ENCODE assay signal across 18 cellular contexts in genomic region chr10:89078729-89079672, GRCh38.
A peak's percentile ranks its signal among the peaks of the same experiment; 100 is the strongest.
DNase-seq lines count a peak whose midpoint lies in the region; ATAC-seq and TF ChIP-seq lines count a peak whose summit lies in the region.
"Had no signal": no experiment of that assay in that cellular context is flagged by ENCODE, and none has a peak within 500 bp of the region (broad histone marks: within the 10 kb centered on the region; RNA-seq: fewer than 3 reads in every experiment).

No MANE protein-coding gene starts in this region.

- H3K27ac ChIP-seq in colonic mucosa, result no peak overlapping the region
- H3K27ac ChIP-seq: RWPE1 had no signal

- DNase-seq in AG08395 (ENCODE audit: low spot score) (peak; percentile 41), HCEC 1CT (peak; percentile 44), fibroblast of peridontal ligament (ENCODE audit: extremely low read depth) (peak; percentile 62), colonic mucosa (no peak)
- DNase-seq in activated naive CD4-positive, alpha-beta T cell treated with Interleukin-2 at 50 U/mL for 16 hours, result no peak
- no peak for DNase-seq in activated CD4-positive, alpha-beta T cell treated with anti-CD3 and anti-CD28 coated beads for 4 hours
- DNase-seq: activated effector memory CD4-positive, alpha-beta T cell treated with anti-CD3 and anti-CD28 coated beads, Interleukin-2, amount 50 U/mL, for 16 hours; anterior cingulate cortex; Caco-2; H9; NCI-H2029 treated with DMSO at 0.1 percent for 48 hours; NCI-H524 treated with DMSO at 0.1 percent for 48 hours; nucleus accumbens; stimulated activated CD4-positive, alpha-beta T cell treated with anti-CD3 and anti-CD28 coated beads, Interleukin-1b, Interleukin-23, amount 100 ng/mL, for 48 hours; substantia nigra had no signal

- no peaks in the 10 kb centered on the region for H3K36me3 ChIP-seq in colonic mucosa

- ATAC-seq in SK-N-SH treated with all-trans-retinoic acid at 6 μM for 48 hours (peak; percentile 84), GM18873 (IDR thresholded peaks at IDR 0.05; ENCODE audit: low FRiP score, unreplicated experiment) (no peak)

- no peak overlapping the region for H3K4me3 ChIP-seq in colonic mucosa

- no peaks in the 10 kb centered on the region for H3K4me1 ChIP-seq in colonic mucosa
- H3K4me1 ChIP-seq: Caco-2 had no signal

- no peaks in the 10 kb centered on the region for H3K27me3 ChIP-seq in colonic mucosa

- intact Hi-C loops in colonic mucosa (cut with DNase I), result no loop called here

- no peak for TF ChIP-seq CTCF in colonic mucosa (IDR thresholded peaks at IDR 0.05)

- H3K9me3 ChIP-seq in colonic mucosa, result no peaks in the 10 kb centered on the region
- H3K9me3 ChIP-seq: Caco-2 had no signal

- H3K9ac ChIP-seq in colonic mucosa (ENCODE audit: low read depth in 2 of 2, low read length in 2 of 2), result no peak overlapping the region

TF ChIP-seq in SK-N-SH treated with all-trans-retinoic acid at 6 μM for 48 hours, 23 proteins besides CTCF, POLR2A, EP300 and RAD21:
- TF ChIP-seq GLIS3 (CRISPR knock-in tag; IDR thresholded peaks at IDR 0.05) (no peak), ARNTL (CRISPR knock-in tag; IDR thresholded peaks at IDR 0.05; ENCODE audit: borderline replicate concordance, low read depth) (no peak), TOX (CRISPR knock-in tag; IDR thresholded peaks at IDR 0.05; ENCODE audit: borderline replicate concordance) (no peak), PATZ1 (CRISPR knock-in tag; IDR thresholded peaks at IDR 0.05; ENCODE audit: borderline replicate concordance) (peak; percentile 89; the same call in 1 of the 2 replicates), ZNF8 (CRISPR knock-in tag; IDR thresholded peaks at IDR 0.05) (no peak), ZC3H10 (CRISPR knock-in tag; IDR thresholded peaks at IDR 0.05) (peak; percentile 47; the same call in 1 of the 2 replicates), ESRRG (CRISPR knock-in tag; IDR thresholded peaks at IDR 0.05) (no peak), ZFP3 (CRISPR knock-in tag; IDR thresholded peaks at IDR 0.05) (no peak), CREB5 (CRISPR knock-in tag; IDR thresholded peaks at IDR 0.05; ENCODE audit: low read depth) (peak; percentile 75), ZFP30 (CRISPR knock-in tag; IDR thresholded peaks at IDR 0.05) (no peak), CSRNP3 (CRISPR knock-in tag; IDR thresholded peaks at IDR 0.05) (0 out of 2 replicates have a peak, but pooled peaks have one; percentile 51), TSHZ2 (CRISPR knock-in tag; IDR thresholded peaks at IDR 0.05) (no peak), ZNF565 (CRISPR knock-in tag; conservative IDR thresholded peaks at IDR 0.05; ENCODE audit: low read depth) (no peak), PPARA (CRISPR knock-in tag; IDR thresholded peaks at IDR 0.05; ENCODE audit: borderline replicate concordance) (no peak), OSR1 (CRISPR knock-in tag; IDR thresholded peaks at IDR 0.05) (no peak), ISL1 (CRISPR knock-in tag; IDR thresholded peaks at IDR 0.05) (peak; percentile 94), ZNF70 (CRISPR knock-in tag; IDR thresholded peaks at IDR 0.05) (no peak), SNAI2 (CRISPR knock-in tag; IDR thresholded peaks at IDR 0.05) (0 out of 2 replicates have a peak, but pooled peaks have one; percentile 48), CSDC2 (CRISPR knock-in tag; IDR thresholded peaks at IDR 0.05) (no peak), POU6F1 (CRISPR knock-in tag; IDR thresholded peaks at IDR 0.05; ENCODE audit: borderline replicate concordance, low read depth) (peak; percentile 39; the same call in 1 of the 2 replicates), TCF4 (CRISPR knock-in tag; IDR thresholded peaks at IDR 0.05; ENCODE audit: borderline replicate concordance) (peak; percentile 48), RARB (CRISPR knock-in tag; IDR thresholded peaks at IDR 0.05) (no peak), BACH2 (CRISPR knock-in tag; IDR thresholded peaks at IDR 0.05; ENCODE audit: borderline replicate concordance) (no peak)

Comparison
In these comparisons a context has a peak if more than half of its experiments do, and no peak if none do; other contexts are left out.
1. DNase-seq: peak in AG08395 (single experiment), HCEC 1CT (single experiment) and fibroblast of peridontal ligament (single experiment); none in colonic mucosa (single experiment), activated naive CD4-positive, alpha-beta T cell treated with Interleukin-2 at 50 U/mL for 16 hours (single experiment) and activated CD4-positive, alpha-beta T cell treated with anti-CD3 and anti-CD28 coated beads for 4 hours (0 of 2).